Comparison of ENCODE assay signal across 9 cellular contexts in genomic region chr17:352421-353212, GRCh38. TPM values are rescaled to one million over a fixed set of nuclear protein-coding genes. Genes with fewer than 3 reads are reported as not detected.
DNase-seq lines count a peak whose midpoint lies in the region; ATAC-seq, FAIRE-seq and TF ChIP-seq lines count a peak whose summit lies in the region.
"Had no signal": no experiment of that assay in that cellular context is flagged by ENCODE, and none has a peak within 500 bp of the region (broad histone marks: within the 10 kb centered on the region; RNA-seq: fewer than 3 reads in every experiment).

RPH3AL (minus strand) TSS chr17:352807; CDS start chr17:327543, 25,264 bp downstream.

- CTCF ChIA-PET in A549 (lab: Yijun Ruan, JAX): interaction anchor here (0.7 to 3.8 kb wide), 9 partner anchors 14 to 348 kb away, joined by 3 to 25 read pairs (median 4); no protein-coding TSS in a partner anchor

- intact Hi-C loops in colonic mucosa (cut with DNase I): loop anchor here (10.0 kb wide), 1 partner anchor 108 kb away; no protein-coding TSS in a partner anchor

- no peaks in the 10 kb centered on the region for H3K9me3 ChIP-seq in A549
- H3K9me3 ChIP-seq in colonic mucosa: no peaks in the 10 kb centered on the region

- no peaks in the 10 kb centered on the region for H3K27me3 ChIP-seq in colonic mucosa

- TF ChIP-seq RAD21 in A549 (conservative IDR thresholded peaks at IDR 0.05 in 1 of 2, IDR thresholded peaks at IDR 0.05 in 1 of 2): peak in 1 of 2 experiments; percentile 38; a peak in 3 of 5 replicates

- 1% methylated on average over 22 of the region's 22 CpGs for WGBS in A549 (ENCODE audit: missing lambda C conversion rate)

- H3K4me3 ChIP-seq in A549 (peak within 1 kb of the TSS; percentile 48), colonic mucosa (no peak within 1 kb of the TSS)

- H3K4me1 ChIP-seq in A549: peaks cover 72% of the 10 kb centered on the region
- H3K4me1 ChIP-seq in colonic mucosa: peaks cover 16% of the 10 kb centered on the region

- peak within 1 kb of the TSS; percentile 97 to 98 for H3K27ac ChIP-seq in A549
- H3K27ac ChIP-seq in colonic mucosa: peak within 1 kb of the TSS; percentile 85

- TF ChIP-seq CTCF in A549 (IDR thresholded peaks at IDR 0.05): no peak
- no peak for TF ChIP-seq CTCF in colonic mucosa (IDR thresholded peaks at IDR 0.05)

- TF ChIP-seq EP300 in A549 (IDR thresholded peaks at IDR 0.05): peak in 1 of 2 experiments; percentile 88; a peak in 3 of 5 replicates

- H3K36me3 ChIP-seq in colonic mucosa: no peaks in the 10 kb centered on the region

- peak within 1 kb of the TSS; percentile 85 for H3K4me2 ChIP-seq in A549

- FAIRE-seq in A549 (lab: Jason Lieb, UNC): peak; percentile 81
- FAIRE-seq: G401.6 had no signal

- peak; percentile 5; the same call in 1 of the 2 replicates for TF ChIP-seq POLR2A in A549 (IDR thresholded peaks at IDR 0.05; ENCODE audit: low read length)

- peak within 1 kb of the TSS; percentile 61 to 75 for H3K9ac ChIP-seq in colonic mucosa (ENCODE audit: low read depth in 2 of 2, low read length in 2 of 2)

- POLR2A ChIA-PET in A549 (lab: Yijun Ruan, JAX): interaction anchor here (0.9 to 1.5 kb wide), 4 partner anchors 11 to 363 kb away, joined by 3 to 6 read pairs (median 4); partner anchors contain the start of gene VPS53

- peak; percentile 94 to 99 for DNase-seq in A549 (ENCODE audit: low read depth in 1 of 2, low spot score in 1 of 2)
- DNase-seq in NCI-H1694 (lab: John Stamatoyannopoulos, UW): peak; percentile 63
- DNase-seq in colonic mucosa: peak; percentile 86
- peak; percentile 82 for DNase-seq in mesenteric fat pad (ENCODE audit: low spot score)
- no peak for DNase-seq in activated CD4-positive, CD25-positive, alpha-beta regulatory T cell (lab: John Stamatoyannopoulos, UW)
- DNase-seq in stimulated activated CD4-positive, alpha-beta T cell treated with anti-CD3 and anti-CD28 coated beads, Interleukin-4, amount 100 ng/mL, for 1 hour: no peak
- DNase-seq in amniotic stem cell (lab: John Stamatoyannopoulos, UW): no peak
- DNase-seq in nucleus accumbens (lab: John Stamatoyannopoulos, UW): no peak

- peak; percentile 81 to 86 for ATAC-seq in A549

TF ChIP-seq in A549, 52 proteins besides CTCF, POLR2A, EP300 and RAD21 (continues in another document):
- TF ChIP-seq CHD2 (IDR thresholded peaks at IDR 0.05; ENCODE audit: low read length, partially characterized antibody): no peak
- TF ChIP-seq TP53 (CRISPR knock-in tag; IDR thresholded peaks at IDR 0.05): peak; percentile 79; the same call in 1 of the 2 replicates
- no peak for TF ChIP-seq RNF2 (IDR thresholded peaks at IDR 0.05; ENCODE audit: borderline replicate concordance, low read depth)
- TF ChIP-seq HEYL (CRISPR knock-in tag; IDR thresholded peaks at IDR 0.05): peak; percentile 87
- TF ChIP-seq SREBF2 (IDR thresholded peaks at IDR 0.05): no peak
- no peak for TF ChIP-seq MAZ (IDR thresholded peaks at IDR 0.05; ENCODE audit: borderline replicate concordance, low read depth, low read length)
- 0 out of 2 replicates have a peak, but pooled peaks have one; percentile 46 for TF ChIP-seq ATOH8 (CRISPR knock-in tag; IDR thresholded peaks at IDR 0.05; ENCODE audit: low read depth)
- TF ChIP-seq CHD4 (IDR thresholded peaks at IDR 0.05; ENCODE audit: borderline replicate concordance): no peak
- no peak; the same call in 1 of the 2 replicates for TF ChIP-seq RARB (CRISPR knock-in tag; IDR thresholded peaks at IDR 0.05)
- peak; percentile 33 for TF ChIP-seq E2F6 (IDR thresholded peaks at IDR 0.05; ENCODE audit: borderline replicate concordance, low read depth)
- peak; percentile 26; the same call in 1 of the 3 replicates for TF ChIP-seq SMC3 (IDR thresholded peaks at IDR 0.05)
- TF ChIP-seq RCOR1 (IDR thresholded peaks at IDR 0.05; ENCODE audit: low read depth, low read length): no peak
- no peak; the same call in none of the 2 replicates for TF ChIP-seq HOXB5 (CRISPR knock-in tag; IDR thresholded peaks at IDR 0.05)
- TF ChIP-seq NR3C1 (IDR thresholded peaks at IDR 0.05): no peak
- TF ChIP-seq HES2 (IDR thresholded peaks at IDR 0.05): no peak
- peak; percentile 70; the same call in 1 of the 2 replicates for TF ChIP-seq FOSB (CRISPR knock-in tag; IDR thresholded peaks at IDR 0.05)
- TF ChIP-seq BCL3 (IDR thresholded peaks at IDR 0.05): peak; percentile 59
- TF ChIP-seq TFCP2L1 (CRISPR knock-in tag; IDR thresholded peaks at IDR 0.05): 0 out of 2 replicates have a peak, but pooled peaks have one; percentile 87
- no peak for TF ChIP-seq KDM1A (IDR thresholded peaks at IDR 0.05; ENCODE audit: low read depth)
- no peak for TF ChIP-seq ELK1 (IDR thresholded peaks at IDR 0.05; ENCODE audit: low read depth, low read length)
- TF ChIP-seq GATA3 (IDR thresholded peaks at IDR 0.05; ENCODE audit: borderline replicate concordance): no peak
- TF ChIP-seq HOXA7 (CRISPR knock-in tag; IDR thresholded peaks at IDR 0.05): peak; percentile 90
- peak; percentile 84 for TF ChIP-seq MAFK (IDR thresholded peaks at IDR 0.05; ENCODE audit: partially characterized antibody)
- no peak; the same call in none of the 2 replicates for TF ChIP-seq FOXS1 (CRISPR knock-in tag; IDR thresholded peaks at IDR 0.05)
- no peak for TF ChIP-seq USF2 (IDR thresholded peaks at IDR 0.05)
- TF ChIP-seq BHLHE40 (IDR thresholded peaks at IDR 0.05; ENCODE audit: low read depth, low read length): peak; percentile 28; the same call in 1 of the 2 replicates
- TF ChIP-seq JUNB (IDR thresholded peaks at IDR 0.05): peak; percentile 48
- no peak for TF ChIP-seq ZC3H11A (IDR thresholded peaks at IDR 0.05)

RNA-seq across cellular contexts. Expression of gene RPH3AL, which starts in this region (rescaled TPM):
- polyA plus RNA-seq in A549 (2011; rRNA removed) (29.6 and 31.1 TPM in 2 replicates), A549 (2017; fragmentation: RNase III; extraction: RNeasy Plus Mini Kit Qiagen cat#74134 plus additional on column Dnase treatment) (20.0 to 27.4 TPM (median 23.3 TPM) in 3 replicates)
- 18.3 and 24.8 TPM in 2 replicates for polyA plus RNA-seq in A549 (2012; cell fraction: cytosol; rRNA removed)
- polyA plus RNA-seq in A549 (2012; cell fraction: nucleus; rRNA removed): 36.1 and 36.4 TPM in 2 replicates
- 71.4 and 90.3 TPM in 2 replicates for polyA minus RNA-seq in A549 (2011; rRNA and poly(A)+ RNA removed)
- total RNA-seq in colonic mucosa (10 to 100 TPM; 14.9 to 34.2 TPM), mesenteric fat pad (31.5 TPM)

Comparison
In these comparisons a context has a peak if more than half of its experiments do, and no peak if none do; other contexts are left out.
1. DNase-seq: peak in A549 (2 of 2), NCI-H1694 (single experiment), colonic mucosa (single experiment) and mesenteric fat pad (single experiment); none in activated CD4-positive, CD25-positive, alpha-beta regulatory T cell (0 of 4), stimulated activated CD4-positive, alpha-beta T cell treated with anti-CD3 and anti-CD28 coated beads, Interleukin-4, amount 100 ng/mL, for 1 hour (single experiment), amniotic stem cell (single experiment) and nucleus accumbens (0 of 56).